In the genomic region with DNA sequence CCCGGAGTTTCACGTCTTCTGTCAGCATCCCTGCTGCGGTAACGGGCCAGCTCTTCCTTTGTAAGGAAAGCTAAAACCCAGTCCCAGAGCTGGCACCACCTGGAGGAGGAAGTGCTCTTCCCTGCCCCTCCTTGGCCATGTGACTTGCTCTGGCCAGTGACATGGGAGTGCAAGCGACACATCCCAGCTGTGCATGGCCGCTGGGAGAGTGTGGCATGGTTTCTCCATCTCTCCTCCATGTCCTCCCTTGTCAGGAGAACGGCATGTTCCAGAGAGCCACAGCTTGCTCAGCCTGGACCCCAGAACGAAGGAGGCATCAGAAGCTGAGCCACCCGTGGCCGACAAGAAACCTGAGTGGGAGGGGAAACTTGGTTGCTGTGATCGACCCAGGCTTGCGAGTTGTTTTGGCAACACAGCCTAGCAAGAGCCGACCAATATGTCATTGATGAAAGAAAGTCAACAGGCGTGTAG, we compare ENCODE assay signal across 9 cellular contexts. TPM values are rescaled to one million over a fixed set of nuclear protein-coding genes. Genes with fewer than 3 reads are reported as not detected.
DNase-seq lines count a peak whose midpoint lies in the region; ATAC-seq and TF ChIP-seq lines count a peak whose summit lies in the region.
"Had no signal": no experiment of that assay in that cellular context is flagged by ENCODE, and none has a peak within 500 bp of the region (broad histone marks: within the 10 kb centered on the region; RNA-seq: fewer than 3 reads in every experiment).

No MANE protein-coding gene starts in this region.

- H3K27ac ChIP-seq in CD4-positive, alpha-beta T cell (ENCODE audit: low read depth, low read length): peak overlapping the region; percentile 99

- H3K9me3 Mint-ChIP-seq in CD4-positive, alpha-beta T cell: no peaks in the 10 kb centered on the region
- no peaks in the 10 kb centered on the region for H3K9me3 Mint-ChIP-seq in activated T-helper 1 cell treated with anti-CD3 and anti-CD28 coated beads, Interleukin-12 subunit alpha, Interleukin-12 subunit beta, Interleukin-2, Interleukin-4 antibody, amounts not matched to agents 30 ng/mL and 10 ng/mL and 1 ng/mL, durations not matched to agents 14 hours and 24 hours and 36 hours
- H3K9me3 Mint-ChIP-seq in mesothelial cell of epicardium: no peaks in the 10 kb centered on the region

- peak in 7 of 10 experiments; percentile 19 to 70 (median 46) for DNase-seq in CD4-positive, alpha-beta T cell
- no peak for DNase-seq in activated T-helper 1 cell treated with anti-CD3 and anti-CD28 coated beads, Interleukin-12 subunit alpha, Interleukin-12 subunit beta, Interleukin-2, Interleukin-4 antibody, amounts not matched to agents 30 ng/mL and 10 ng/mL and 1 ng/mL, durations not matched to agents 14 hours and 24 hours and 36 hours (ENCODE audit: low spot score)
- no peak for DNase-seq in mesothelial cell of epicardium (ENCODE audit: low spot score in 2 of 2, unreplicated experiment in 2 of 2)
- DNase-seq in DMS114 treated with DMSO at 0.1 percent for 48 hours (lab: John Stamatoyannopoulos, UW; ENCODE audit: unreplicated experiment): no peak

- no peak for TF ChIP-seq RAD21 in Ishikawa (IDR thresholded peaks at IDR 0.05; ENCODE audit: low read depth)

- H3K9me3 ChIP-seq in CD4-positive, alpha-beta T cell (ENCODE audit: control insufficient read depth, low read length): no peaks in the 10 kb centered on the region

- CTCF ChIA-PET in CD4-positive, alpha-beta T cell (lab: Charles Lee): interaction anchor here (1.3 to 3.8 kb wide), 6 partner anchors 22 to 171 kb away, joined by 3 to 38 read pairs (median 11); a partner anchor contains a TSS

- H3K36me3 Mint-ChIP-seq in CD4-positive, alpha-beta T cell (ENCODE audit: low read depth): peaks cover 17% of the 10 kb centered on the region
- peaks cover 4% of the 10 kb centered on the region for H3K36me3 Mint-ChIP-seq in activated T-helper 1 cell treated with anti-CD3 and anti-CD28 coated beads, Interleukin-12 subunit alpha, Interleukin-12 subunit beta, Interleukin-2, Interleukin-4 antibody, amounts not matched to agents 30 ng/mL and 10 ng/mL and 1 ng/mL, durations not matched to agents 14 hours and 24 hours and 36 hours (ENCODE audit: low read depth)
- no peaks in the 10 kb centered on the region for H3K36me3 Mint-ChIP-seq in mesothelial cell of epicardium

- peak overlapping the region; percentile 98 for H3K27ac Mint-ChIP-seq in CD4-positive, alpha-beta T cell
- H3K27ac Mint-ChIP-seq in activated T-helper 1 cell treated with anti-CD3 and anti-CD28 coated beads, Interleukin-12 subunit alpha, Interleukin-12 subunit beta, Interleukin-2, Interleukin-4 antibody, amounts not matched to agents 30 ng/mL and 10 ng/mL and 1 ng/mL, durations not matched to agents 14 hours and 24 hours and 36 hours: peak overlapping the region; percentile 94
- H3K27ac Mint-ChIP-seq in mesothelial cell of epicardium: peak overlapping the region; percentile 57

- peaks cover 56% of the 10 kb centered on the region for H3K4me1 Mint-ChIP-seq in CD4-positive, alpha-beta T cell (ENCODE audit: low read depth)
- H3K4me1 Mint-ChIP-seq in activated T-helper 1 cell treated with anti-CD3 and anti-CD28 coated beads, Interleukin-12 subunit alpha, Interleukin-12 subunit beta, Interleukin-2, Interleukin-4 antibody, amounts not matched to agents 30 ng/mL and 10 ng/mL and 1 ng/mL, durations not matched to agents 14 hours and 24 hours and 36 hours (ENCODE audit: low read depth): peaks cover 60% of the 10 kb centered on the region
- peaks cover 31% of the 10 kb centered on the region for H3K4me1 Mint-ChIP-seq in mesothelial cell of epicardium

- ATAC-seq in CD4-positive, alpha-beta T cell (ENCODE audit: poor library complexity): peak; percentile 39
- ATAC-seq in GM21390 (IDR thresholded peaks at IDR 0.05; ENCODE audit: unreplicated experiment): no peak
- no peak for ATAC-seq in GM21723 (IDR thresholded peaks at IDR 0.05; ENCODE audit: unreplicated experiment)
- no peak for ATAC-seq in GM18868 (IDR thresholded peaks at IDR 0.05; ENCODE audit: unreplicated experiment)

- no peak for TF ChIP-seq CTCF in CD4-positive, alpha-beta T cell (IDR thresholded peaks at IDR 0.05)
- no peak for TF ChIP-seq CTCF in mesothelial cell of epicardium (IDR thresholded peaks at IDR 0.05; ENCODE audit: unreplicated experiment)

- H3K4me3 Mint-ChIP-seq in CD4-positive, alpha-beta T cell: peak overlapping the region; percentile 92
- peak overlapping the region; percentile 86 for H3K4me3 Mint-ChIP-seq in activated T-helper 1 cell treated with anti-CD3 and anti-CD28 coated beads, Interleukin-12 subunit alpha, Interleukin-12 subunit beta, Interleukin-2, Interleukin-4 antibody, amounts not matched to agents 30 ng/mL and 10 ng/mL and 1 ng/mL, durations not matched to agents 14 hours and 24 hours and 36 hours
- H3K4me3 Mint-ChIP-seq in mesothelial cell of epicardium: peak overlapping the region; percentile 81

- POLR2A ChIA-PET in CD4-positive, alpha-beta T cell (lab: Charles Lee): interaction anchor here (1.0 to 6.7 kb wide), 10 partner anchors 20 to 389 kb away, joined by 3 to 133 read pairs (median 20); a partner anchor contains a TSS

- no peaks in the 10 kb centered on the region for H3K27me3 Mint-ChIP-seq in CD4-positive, alpha-beta T cell
- no peaks in the 10 kb centered on the region for H3K27me3 Mint-ChIP-seq in activated T-helper 1 cell treated with anti-CD3 and anti-CD28 coated beads, Interleukin-12 subunit alpha, Interleukin-12 subunit beta, Interleukin-2, Interleukin-4 antibody, amounts not matched to agents 30 ng/mL and 10 ng/mL and 1 ng/mL, durations not matched to agents 14 hours and 24 hours and 36 hours (ENCODE audit: insufficient read depth)
- no peaks in the 10 kb centered on the region for H3K27me3 Mint-ChIP-seq in mesothelial cell of epicardium (ENCODE audit: low read depth)

- no peaks in the 10 kb centered on the region for H3K27me3 ChIP-seq in CD4-positive, alpha-beta T cell (ENCODE audit: control insufficient read depth, insufficient read depth, low read length)

- no peak for TF ChIP-seq EP300 in Ishikawa (IDR thresholded peaks at IDR 0.05; ENCODE audit: borderline replicate concordance)

- intact Hi-C loops in CD4-positive, alpha-beta T cell (cut with DNase I, micrococcal nuclease): loop anchor here in 1 of 2 experiments (2.0 kb wide), 1 partner anchor 35 kb away; no protein-coding TSS in a partner anchor
- intact Hi-C loops in activated T-helper 1 cell treated with anti-CD3 and anti-CD28 coated beads, Interleukin-12 subunit alpha, Interleukin-12 subunit beta, Interleukin-2, Interleukin-4 antibody, amounts not matched to agents 30 ng/mL and 10 ng/mL and 1 ng/mL, durations not matched to agents 14 hours and 24 hours and 36 hours (cut with micrococcal nuclease): loop anchor here (10.0 kb wide), 1 partner anchor 1041 kb away; a partner anchor contains a TSS

TF ChIP-seq in Ishikawa, 13 proteins besides CTCF, POLR2A, EP300 and RAD21 (continues in another document):
- TF ChIP-seq, protein P1, sequence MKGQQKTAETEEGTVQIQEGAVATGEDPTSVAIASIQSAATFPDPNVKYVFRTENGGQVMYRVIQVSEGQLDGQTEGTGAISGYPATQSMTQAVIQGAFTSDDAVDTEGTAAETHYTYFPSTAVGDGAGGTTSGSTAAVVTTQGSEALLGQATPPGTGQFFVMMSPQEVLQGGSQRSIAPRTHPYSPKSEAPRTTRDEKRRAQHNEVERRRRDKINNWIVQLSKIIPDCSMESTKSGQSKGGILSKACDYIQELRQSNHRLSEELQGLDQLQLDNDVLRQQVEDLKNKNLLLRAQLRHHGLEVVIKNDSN (IDR thresholded peaks at IDR 0.05): peak; percentile 90

RNA-seq across cellular contexts. Expression of a gene that starts 2.7 kb away (rescaled TPM):
- 10 to 100 TPM; 11.0 to 12.8 TPM for total RNA-seq in CD4-positive, alpha-beta T cell
- 39.5 and 42.1 TPM in 2 replicates for total RNA-seq in activated T-helper 1 cell treated with anti-CD3 and anti-CD28 coated beads, Interleukin-12 subunit alpha, Interleukin-12 subunit beta, Interleukin-2, Interleukin-4 antibody, amounts not matched to agents 30 ng/mL and 10 ng/mL and 1 ng/mL, durations not matched to agents 14 hours and 24 hours and 36 hours
- 33.4 to 37.1 TPM (median 34.7 TPM) in 3 replicates for total RNA-seq in mesothelial cell of epicardium

RNA-seq across cellular contexts. Expression of a gene that starts 27.7 kb away (rescaled TPM):
- total RNA-seq in CD4-positive, alpha-beta T cell: 100 to 1,000 TPM; 191 to 194 TPM
- 207 and 215 TPM in 2 replicates for total RNA-seq in activated T-helper 1 cell treated with anti-CD3 and anti-CD28 coated beads, Interleukin-12 subunit alpha, Interleukin-12 subunit beta, Interleukin-2, Interleukin-4 antibody, amounts not matched to agents 30 ng/mL and 10 ng/mL and 1 ng/mL, durations not matched to agents 14 hours and 24 hours and 36 hours
- total RNA-seq in mesothelial cell of epicardium: 1.1 to 1.3 TPM (median 1.2 TPM) in 3 replicates

RNA-seq across cellular contexts. Expression of a gene that starts 48.9 kb away (rescaled TPM):
- 1 to 10 TPM in 1 of 2 experiments, under 1 TPM in 1; 0.67 to 1.8 TPM for total RNA-seq in CD4-positive, alpha-beta T cell
- total RNA-seq in activated T-helper 1 cell treated with anti-CD3 and anti-CD28 coated beads, Interleukin-12 subunit alpha, Interleukin-12 subunit beta, Interleukin-2, Interleukin-4 antibody, amounts not matched to agents 30 ng/mL and 10 ng/mL and 1 ng/mL, durations not matched to agents 14 hours and 24 hours and 36 hours: 0.86 and 1.0 TPM in 2 replicates
- 2.2 to 4.5 TPM (median 3.4 TPM) in 3 replicates for total RNA-seq in mesothelial cell of epicardium
- total RNA-seq: kidney epithelial cell had no signal

RNA-seq across cellular contexts. Expression of a gene that starts 53.8 kb away (rescaled TPM):
- not detected for total RNA-seq in CD4-positive, alpha-beta T cell
- total RNA-seq in activated T-helper 1 cell treated with anti-CD3 and anti-CD28 coated beads, Interleukin-12 subunit alpha, Interleukin-12 subunit beta, Interleukin-2, Interleukin-4 antibody, amounts not matched to agents 30 ng/mL and 10 ng/mL and 1 ng/mL, durations not matched to agents 14 hours and 24 hours and 36 hours: not detected in 2 replicates
- total RNA-seq in mesothelial cell of epicardium: not detected in 3 replicates

RNA-seq across cellular contexts. Expression of a gene that starts 57.5 kb away (rescaled TPM):
- total RNA-seq in CD4-positive, alpha-beta T cell: 10 to 100 TPM; 42.9 to 47.0 TPM
- total RNA-seq in activated T-helper 1 cell treated with anti-CD3 and anti-CD28 coated beads, Interleukin-12 subunit alpha, Interleukin-12 subunit beta, Interleukin-2, Interleukin-4 antibody, amounts not matched to agents 30 ng/mL and 10 ng/mL and 1 ng/mL, durations not matched to agents 14 hours and 24 hours and 36 hours: 65.6 and 67.6 TPM in 2 replicates
- total RNA-seq in mesothelial cell of epicardium: 43.1 to 50.8 TPM (median 45.4 TPM) in 3 replicates

Comparison
In these comparisons a context has a peak if more than half of its experiments do, and no peak if none do; other contexts are left out.
1. DNase-seq: peak in CD4-positive, alpha-beta T cell (7 of 10); none in activated T-helper 1 cell treated with anti-CD3 and anti-CD28 coated beads, Interleukin-12 subunit alpha, Interleukin-12 subunit beta, Interleukin-2, Interleukin-4 antibody, amounts not matched to agents 30 ng/mL and 10 ng/mL and 1 ng/mL, durations not matched to agents 14 hours and 24 hours and 36 hours (single experiment), mesothelial cell of epicardium (0 of 2) and DMS114 treated with DMSO at 0.1 percent for 48 hours (single experiment).
2. RNA of a gene that starts 27.7 kb away (total RNA-seq): 207 to 215 TPM in activated T-helper 1 cell treated with anti-CD3 and anti-CD28 coated beads, Interleukin-12 subunit alpha, Interleukin-12 subunit beta, Interleukin-2, Interleukin-4 antibody, amounts not matched to agents 30 ng/mL and 10 ng/mL and 1 ng/mL, durations not matched to agents 14 hours and 24 hours and 36 hours and 191 to 194 TPM in CD4-positive, alpha-beta T cell; 1.1 to 1.3 TPM in mesothelial cell of epicardium; every median in the first group is over 10 times any median in the second.
3. Peak in every context shown above with its lines, with median percentiles within 50 percentile points of each other: H3K27ac Mint-ChIP-seq and H3K4me3 Mint-ChIP-seq.